ENCODE assay signal across 17 cellular contexts in genomic region chr15:78685925-78686324, GRCh38. TPM values are rescaled to one million over a fixed set of nuclear protein-coding genes. Genes with fewer than 3 reads are reported as not detected.
"Had no signal": no experiment of that assay in that cellular context is flagged by ENCODE, and none has a peak within 500 bp of the region (broad histone marks: within the 10 kb centered on the region; RNA-seq: fewer than 3 reads in every experiment).

No MANE protein-coding gene starts in this region.

- H3K4me3 ChIP-seq: neural progenitor cell, pancreas, stomach, testis had no signal

- DNase-seq: activated CD4-positive, alpha-beta T cell treated with anti-CD3 and anti-CD28 coated beads for 1 hour; activated CD4-positive, alpha-beta T cell treated with anti-CD3 and anti-CD28 coated beads, Interleukin-2, amount 50 U/mL, for 4 hours; activated gamma-delta T cell treated with Interleukin-2 at 50 U/mL for 16 hours; activated T-cell treated with anti-CD3 and anti-CD28 coated beads, Interleukin-2, amount 50 U/mL, for 72 hours; amygdala; brain microvascular endothelial cell; dermis blood vessel endothelial cell; effector memory CD8-positive, alpha-beta T cell; foreskin keratinocyte; kidney glomerular epithelial cell; pancreas; stimulated activated CD4-positive, alpha-beta T cell treated with anti-CD3 and anti-CD28 coated beads, Interleukin-1b, Interleukin-23, amount 100 ng/mL, for 48 hours; T-helper 1 cell; testis had no signal

- H3K36me3 Mint-ChIP-seq: activated naive CD8-positive, alpha-beta T cell; neural progenitor cell had no signal

- H3K4me3 Mint-ChIP-seq: activated naive CD8-positive, alpha-beta T cell; activated T-cell treated with anti-CD3 and anti-CD28 coated beads, Interleukin-2, amount 50 U/mL, for 72 hours; effector memory CD8-positive, alpha-beta T cell; neural progenitor cell had no signal

- H3K9me3 Mint-ChIP-seq: activated T-cell treated with anti-CD3 and anti-CD28 coated beads, Interleukin-2, amount 50 U/mL, for 72 hours; effector memory CD8-positive, alpha-beta T cell; neural progenitor cell had no signal

- H3K4me1 ChIP-seq: pancreas, stomach, testis had no signal

- H3K9me3 ChIP-seq: pancreas, stomach, testis had no signal

- H3K9ac ChIP-seq: neural progenitor cell had no signal

- H3K36me3 ChIP-seq: brain microvascular endothelial cell, neural progenitor cell, pancreas, stomach had no signal

- ATAC-seq: activated T-cell treated with anti-CD3 and anti-CD28 coated beads, Interleukin-2, amount 50 U/mL, for 72 hours; effector memory CD8-positive, alpha-beta T cell; foreskin keratinocyte; pancreas had no signal

- H3K4me2 ChIP-seq: neural progenitor cell had no signal

- H3K27ac Mint-ChIP-seq: activated naive CD8-positive, alpha-beta T cell; activated T-cell treated with anti-CD3 and anti-CD28 coated beads, Interleukin-2, amount 50 U/mL, for 72 hours; effector memory CD8-positive, alpha-beta T cell; neural progenitor cell had no signal

- H2AFZ ChIP-seq: neural progenitor cell had no signal

- H3K27ac ChIP-seq: brain microvascular endothelial cell, foreskin keratinocyte, neural progenitor cell, pancreas, stomach, testis had no signal

- H3K27me3 ChIP-seq: brain microvascular endothelial cell, foreskin keratinocyte, pancreas, testis had no signal

RNA-seq across cellular contexts. Expression of gene CHRNB4, which starts 44.9 kb away (rescaled TPM):
- total RNA-seq: activated T-cell treated with anti-CD3 and anti-CD28 coated beads, Interleukin-2, amount 50 U/mL, for 72 hours; dermis blood vessel endothelial cell; stomach had no signal
